In the genomic region with DNA sequence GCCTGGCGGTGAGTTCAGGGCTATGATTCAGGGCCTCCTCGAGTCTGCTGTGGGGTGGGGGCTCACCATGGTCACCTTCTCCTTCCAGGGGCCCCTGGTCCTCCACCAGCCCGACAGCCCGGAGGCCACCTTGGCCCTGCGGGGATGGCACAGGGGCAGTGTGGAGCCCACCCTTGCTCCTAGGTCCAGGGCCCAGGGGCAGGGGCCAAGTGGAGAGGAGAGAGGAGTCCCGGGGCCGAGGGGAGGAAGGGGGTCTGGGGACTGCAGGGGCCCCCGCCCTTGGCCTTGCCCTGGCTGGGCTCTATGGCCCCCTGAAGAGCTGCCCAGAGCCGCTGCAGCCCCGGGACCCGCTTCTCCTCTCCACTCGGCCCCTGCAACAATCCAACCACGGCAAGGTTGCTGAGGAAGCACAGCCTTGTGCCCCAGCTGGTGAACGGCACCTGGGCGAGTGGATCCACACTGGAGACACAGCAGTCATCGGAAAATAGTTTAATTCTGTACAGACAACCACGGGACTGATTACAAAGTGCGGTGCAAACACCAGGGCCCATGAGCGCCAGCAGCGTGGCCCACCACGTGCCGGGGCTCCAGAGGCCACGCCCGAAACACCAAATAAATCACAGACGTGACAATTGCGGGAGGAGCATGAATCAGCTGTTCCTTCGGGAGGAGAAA, we compare ENCODE assay signal across 2 cellular contexts.
TF ChIP-seq lines count a peak whose summit lies in the region.

No MANE protein-coding gene starts in this region.

TF ChIP-seq in SK-N-SH, 30 proteins besides CTCF, POLR2A, EP300 and RAD21 (continued from another document):
- TF ChIP-seq, protein P1, sequence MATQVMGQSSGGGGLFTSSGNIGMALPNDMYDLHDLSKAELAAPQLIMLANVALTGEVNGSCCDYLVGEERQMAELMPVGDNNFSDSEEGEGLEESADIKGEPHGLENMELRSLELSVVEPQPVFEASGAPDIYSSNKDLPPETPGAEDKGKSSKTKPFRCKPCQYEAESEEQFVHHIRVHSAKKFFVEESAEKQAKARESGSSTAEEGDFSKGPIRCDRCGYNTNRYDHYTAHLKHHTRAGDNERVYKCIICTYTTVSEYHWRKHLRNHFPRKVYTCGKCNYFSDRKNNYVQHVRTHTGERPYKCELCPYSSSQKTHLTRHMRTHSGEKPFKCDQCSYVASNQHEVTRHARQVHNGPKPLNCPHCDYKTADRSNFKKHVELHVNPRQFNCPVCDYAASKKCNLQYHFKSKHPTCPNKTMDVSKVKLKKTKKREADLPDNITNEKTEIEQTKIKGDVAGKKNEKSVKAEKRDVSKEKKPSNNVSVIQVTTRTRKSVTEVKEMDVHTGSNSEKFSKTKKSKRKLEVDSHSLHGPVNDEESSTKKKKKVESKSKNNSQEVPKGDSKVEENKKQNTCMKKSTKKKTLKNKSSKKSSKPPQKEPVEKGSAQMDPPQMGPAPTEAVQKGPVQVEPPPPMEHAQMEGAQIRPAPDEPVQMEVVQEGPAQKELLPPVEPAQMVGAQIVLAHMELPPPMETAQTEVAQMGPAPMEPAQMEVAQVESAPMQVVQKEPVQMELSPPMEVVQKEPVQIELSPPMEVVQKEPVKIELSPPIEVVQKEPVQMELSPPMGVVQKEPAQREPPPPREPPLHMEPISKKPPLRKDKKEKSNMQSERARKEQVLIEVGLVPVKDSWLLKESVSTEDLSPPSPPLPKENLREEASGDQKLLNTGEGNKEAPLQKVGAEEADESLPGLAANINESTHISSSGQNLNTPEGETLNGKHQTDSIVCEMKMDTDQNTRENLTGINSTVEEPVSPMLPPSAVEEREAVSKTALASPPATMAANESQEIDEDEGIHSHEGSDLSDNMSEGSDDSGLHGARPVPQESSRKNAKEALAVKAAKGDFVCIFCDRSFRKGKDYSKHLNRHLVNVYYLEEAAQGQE (IDR thresholded peaks at IDR 0.05; ENCODE audit: low read depth, low read length): no peak
- no peak for TF ChIP-seq TCF12 (IDR thresholded peaks at IDR 0.05)
- no peak for TF ChIP-seq POLR2AphosphoS5 (IDR thresholded peaks at IDR 0.05; ENCODE audit: low read depth, low read length)
- no peak for TF ChIP-seq YY1 (IDR thresholded peaks at IDR 0.05; ENCODE audit: low read depth)
- TF ChIP-seq GATA2 (CRISPR knock-in tag; IDR thresholded peaks at IDR 0.05): no peak
- no peak for TF ChIP-seq SMC3 (IDR thresholded peaks at IDR 0.05; ENCODE audit: low read depth, low read length)
- no peak for TF ChIP-seq MXI1 (IDR thresholded peaks at IDR 0.05; ENCODE audit: low read depth, low read length)
- TF ChIP-seq NFIC (IDR thresholded peaks at IDR 0.05; ENCODE audit: borderline replicate concordance): no peak
- no peak for TF ChIP-seq FOXM1 (IDR thresholded peaks at IDR 0.05; ENCODE audit: low read depth)
- TF ChIP-seq ELF1 (IDR thresholded peaks at IDR 0.05): no peak
- TF ChIP-seq FOSL2 (IDR thresholded peaks at IDR 0.05; ENCODE audit: borderline replicate concordance, low read depth): no peak
- TF ChIP-seq TEAD4 (IDR thresholded peaks at IDR 0.05; ENCODE audit: borderline replicate concordance, insufficient read depth): no peak
- TF ChIP-seq, protein P2, sequence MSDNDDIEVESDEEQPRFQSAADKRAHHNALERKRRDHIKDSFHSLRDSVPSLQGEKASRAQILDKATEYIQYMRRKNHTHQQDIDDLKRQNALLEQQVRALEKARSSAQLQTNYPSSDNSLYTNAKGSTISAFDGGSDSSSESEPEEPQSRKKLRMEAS (IDR thresholded peaks at IDR 0.05; ENCODE audit: low read depth): no peak
- TF ChIP-seq, protein P3, sequence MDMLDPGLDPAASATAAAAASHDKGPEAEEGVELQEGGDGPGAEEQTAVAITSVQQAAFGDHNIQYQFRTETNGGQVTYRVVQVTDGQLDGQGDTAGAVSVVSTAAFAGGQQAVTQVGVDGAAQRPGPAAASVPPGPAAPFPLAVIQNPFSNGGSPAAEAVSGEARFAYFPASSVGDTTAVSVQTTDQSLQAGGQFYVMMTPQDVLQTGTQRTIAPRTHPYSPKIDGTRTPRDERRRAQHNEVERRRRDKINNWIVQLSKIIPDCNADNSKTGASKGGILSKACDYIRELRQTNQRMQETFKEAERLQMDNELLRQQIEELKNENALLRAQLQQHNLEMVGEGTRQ (IDR thresholded peaks at IDR 0.05; ENCODE audit: borderline replicate concordance, low read depth, low read length): no peak
- TF ChIP-seq, protein P4, sequence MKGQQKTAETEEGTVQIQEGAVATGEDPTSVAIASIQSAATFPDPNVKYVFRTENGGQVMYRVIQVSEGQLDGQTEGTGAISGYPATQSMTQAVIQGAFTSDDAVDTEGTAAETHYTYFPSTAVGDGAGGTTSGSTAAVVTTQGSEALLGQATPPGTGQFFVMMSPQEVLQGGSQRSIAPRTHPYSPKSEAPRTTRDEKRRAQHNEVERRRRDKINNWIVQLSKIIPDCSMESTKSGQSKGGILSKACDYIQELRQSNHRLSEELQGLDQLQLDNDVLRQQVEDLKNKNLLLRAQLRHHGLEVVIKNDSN (IDR thresholded peaks at IDR 0.05; ENCODE audit: borderline replicate concordance, low read depth): no peak

TF ChIP-seq in SK-N-SH treated with all-trans-retinoic acid at 6 μM for 48 hours, 23 proteins besides CTCF, POLR2A, EP300 and RAD21 (continued from another document):
- TF ChIP-seq, protein P5, sequence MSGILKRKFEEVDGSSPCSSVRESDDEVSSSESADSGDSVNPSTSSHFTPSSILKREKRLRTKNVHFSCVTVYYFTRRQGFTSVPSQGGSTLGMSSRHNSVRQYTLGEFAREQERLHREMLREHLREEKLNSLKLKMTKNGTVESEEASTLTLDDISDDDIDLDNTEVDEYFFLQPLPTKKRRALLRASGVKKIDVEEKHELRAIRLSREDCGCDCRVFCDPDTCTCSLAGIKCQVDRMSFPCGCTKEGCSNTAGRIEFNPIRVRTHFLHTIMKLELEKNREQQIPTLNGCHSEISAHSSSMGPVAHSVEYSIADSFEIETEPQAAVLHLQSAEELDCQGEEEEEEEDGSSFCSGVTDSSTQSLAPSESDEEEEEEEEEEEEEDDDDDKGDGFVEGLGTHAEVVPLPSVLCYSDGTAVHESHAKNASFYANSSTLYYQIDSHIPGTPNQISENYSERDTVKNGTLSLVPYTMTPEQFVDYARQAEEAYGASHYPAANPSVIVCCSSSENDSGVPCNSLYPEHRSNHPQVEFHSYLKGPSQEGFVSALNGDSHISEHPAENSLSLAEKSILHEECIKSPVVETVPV (CRISPR knock-in tag; IDR thresholded peaks at IDR 0.05): no peak
- no peak for TF ChIP-seq ESRRG (CRISPR knock-in tag; IDR thresholded peaks at IDR 0.05)
- no peak for TF ChIP-seq ZNF565 (CRISPR knock-in tag; conservative IDR thresholded peaks at IDR 0.05; ENCODE audit: low read depth)
- TF ChIP-seq SNAI2 (CRISPR knock-in tag; IDR thresholded peaks at IDR 0.05): no peak
- no peak for TF ChIP-seq ARNTL (CRISPR knock-in tag; IDR thresholded peaks at IDR 0.05; ENCODE audit: borderline replicate concordance, low read depth)
- no peak for TF ChIP-seq PPARA (CRISPR knock-in tag; IDR thresholded peaks at IDR 0.05; ENCODE audit: borderline replicate concordance)
- TF ChIP-seq, protein P6, sequence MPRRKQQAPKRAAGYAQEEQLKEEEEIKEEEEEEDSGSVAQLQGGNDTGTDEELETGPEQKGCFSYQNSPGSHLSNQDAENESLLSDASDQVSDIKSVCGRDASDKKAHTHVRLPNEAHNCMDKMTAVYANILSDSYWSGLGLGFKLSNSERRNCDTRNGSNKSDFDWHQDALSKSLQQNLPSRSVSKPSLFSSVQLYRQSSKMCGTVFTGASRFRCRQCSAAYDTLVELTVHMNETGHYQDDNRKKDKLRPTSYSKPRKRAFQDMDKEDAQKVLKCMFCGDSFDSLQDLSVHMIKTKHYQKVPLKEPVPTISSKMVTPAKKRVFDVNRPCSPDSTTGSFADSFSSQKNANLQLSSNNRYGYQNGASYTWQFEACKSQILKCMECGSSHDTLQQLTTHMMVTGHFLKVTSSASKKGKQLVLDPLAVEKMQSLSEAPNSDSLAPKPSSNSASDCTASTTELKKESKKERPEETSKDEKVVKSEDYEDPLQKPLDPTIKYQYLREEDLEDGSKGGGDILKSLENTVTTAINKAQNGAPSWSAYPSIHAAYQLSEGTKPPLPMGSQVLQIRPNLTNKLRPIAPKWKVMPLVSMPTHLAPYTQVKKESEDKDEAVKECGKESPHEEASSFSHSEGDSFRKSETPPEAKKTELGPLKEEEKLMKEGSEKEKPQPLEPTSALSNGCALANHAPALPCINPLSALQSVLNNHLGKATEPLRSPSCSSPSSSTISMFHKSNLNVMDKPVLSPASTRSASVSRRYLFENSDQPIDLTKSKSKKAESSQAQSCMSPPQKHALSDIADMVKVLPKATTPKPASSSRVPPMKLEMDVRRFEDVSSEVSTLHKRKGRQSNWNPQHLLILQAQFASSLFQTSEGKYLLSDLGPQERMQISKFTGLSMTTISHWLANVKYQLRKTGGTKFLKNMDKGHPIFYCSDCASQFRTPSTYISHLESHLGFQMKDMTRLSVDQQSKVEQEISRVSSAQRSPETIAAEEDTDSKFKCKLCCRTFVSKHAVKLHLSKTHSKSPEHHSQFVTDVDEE (CRISPR knock-in tag; IDR thresholded peaks at IDR 0.05): no peak
- no peak for TF ChIP-seq ZNF70 (CRISPR knock-in tag; IDR thresholded peaks at IDR 0.05)
- TF ChIP-seq, protein P7, sequence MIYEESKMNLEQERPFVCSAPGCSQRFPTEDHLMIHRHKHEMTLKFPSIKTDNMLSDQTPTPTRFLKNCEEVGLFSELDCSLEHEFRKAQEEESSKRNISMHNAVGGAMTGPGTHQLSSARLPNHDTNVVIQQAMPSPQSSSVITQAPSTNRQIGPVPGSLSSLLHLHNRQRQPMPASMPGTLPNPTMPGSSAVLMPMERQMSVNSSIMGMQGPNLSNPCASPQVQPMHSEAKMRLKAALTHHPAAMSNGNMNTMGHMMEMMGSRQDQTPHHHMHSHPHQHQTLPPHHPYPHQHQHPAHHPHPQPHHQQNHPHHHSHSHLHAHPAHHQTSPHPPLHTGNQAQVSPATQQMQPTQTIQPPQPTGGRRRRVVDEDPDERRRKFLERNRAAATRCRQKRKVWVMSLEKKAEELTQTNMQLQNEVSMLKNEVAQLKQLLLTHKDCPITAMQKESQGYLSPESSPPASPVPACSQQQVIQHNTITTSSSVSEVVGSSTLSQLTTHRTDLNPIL (CRISPR knock-in tag; IDR thresholded peaks at IDR 0.05; ENCODE audit: low read depth): no peak
